Comparison of ENCODE assay signal across 10 cellular contexts in the genomic region with DNA sequence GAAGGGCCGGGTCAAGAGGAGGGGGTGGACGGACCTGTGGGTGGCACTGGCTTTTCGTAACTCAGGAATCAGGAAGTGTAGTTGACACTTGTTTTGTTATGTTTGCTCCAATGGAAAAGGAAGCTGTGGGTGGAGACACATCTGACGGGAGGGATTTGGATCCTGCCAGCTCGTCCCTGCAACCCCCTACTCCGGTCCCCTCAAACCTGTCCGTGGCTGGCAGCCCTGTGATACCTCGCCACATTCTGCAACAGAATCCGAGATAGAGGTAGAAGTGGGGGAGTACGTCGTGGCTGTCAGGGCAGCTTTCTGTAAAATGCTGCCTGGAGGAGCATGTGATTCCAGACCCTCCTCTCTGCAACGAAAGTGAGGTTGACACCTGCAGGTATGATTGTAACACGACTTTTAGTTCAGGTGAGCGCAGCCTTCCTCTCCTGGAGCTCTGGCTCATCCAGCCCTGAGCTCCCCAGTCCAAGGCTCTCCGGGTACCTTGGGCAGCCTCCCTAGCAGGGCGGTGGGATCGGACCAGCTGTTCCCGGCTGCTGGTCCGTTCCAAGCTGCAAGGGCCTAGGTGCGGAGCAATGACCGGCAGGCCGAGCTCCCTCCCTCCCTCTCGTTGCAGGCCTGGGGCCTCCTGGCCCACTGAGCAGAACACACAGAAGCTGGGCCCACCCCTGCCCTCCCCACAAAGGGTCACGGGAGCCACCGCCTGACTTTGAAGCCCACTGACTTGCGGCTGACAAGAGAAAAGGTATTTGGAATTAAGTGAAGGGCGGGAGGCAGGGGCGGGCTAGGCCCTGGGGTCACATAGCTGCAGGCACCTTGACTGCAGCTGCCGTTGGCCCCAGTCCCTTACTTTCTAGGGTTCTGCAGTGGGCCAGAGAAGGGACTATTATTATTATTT.
DNase-seq lines count a peak whose midpoint lies in the region; ATAC-seq and TF ChIP-seq lines count a peak whose summit lies in the region.
"Had no signal": no experiment of that assay in that cellular context is flagged by ENCODE, and none has a peak within 500 bp of the region (broad histone marks: within the 10 kb centered on the region; RNA-seq: fewer than 3 reads in every experiment).

No MANE protein-coding gene starts in this region.

- ATAC-seq in omental fat pad (ENCODE audit: low FRiP score) (no peak), GM18870 (IDR thresholded peaks at IDR 0.05; ENCODE audit: unreplicated experiment) (no peak)

- TF ChIP-seq EP300 in ovary (IDR thresholded peaks at IDR 0.05), result no peak

- H3K36me3 ChIP-seq in Peyer's patch, result no peaks in the 10 kb centered on the region
- H3K36me3 ChIP-seq in ovary, result no peaks in the 10 kb centered on the region

- H3K4me3 ChIP-seq in Peyer's patch (peak overlapping the region in 3 of 4 donors; percentile 1 to 42 (median 39)), ovary (peak overlapping the region; percentile 19)

- H3K27ac ChIP-seq in Peyer's patch, result peak overlapping the region in 1 of 4 donors; percentile 25
- H3K27ac ChIP-seq in ovary, result peak overlapping the region in 1 of 2 donors; percentile 40

- WGBS in ovary, 3 donors, result 19 to 52% (median 38%) methylated on average over 23 to 29 of the region's 29 CpGs

- H3K27me3 ChIP-seq in Peyer's patch, result no peaks in the 10 kb centered on the region
- no peaks in the 10 kb centered on the region for H3K27me3 ChIP-seq in ovary

- H3K9me3 ChIP-seq in Peyer's patch (no peaks in the 10 kb centered on the region), ovary (no peaks in the 10 kb centered on the region)

- peak; percentile 26 for DNase-seq in D341Med (ENCODE audit: low spot score)
- DNase-seq in Peyer's patch, result peak; percentile 14 to 34 (median 28)
- DNase-seq in cardiac septum (ENCODE audit: low spot score), result peak; percentile 74
- DNase-seq in ovary, result peak in 4 of 5 donors; percentile 18 to 54 (median 36)
- no peak for DNase-seq in NCI-H187 treated with DMSO at 0.1 percent for 48 hours (lab: John Stamatoyannopoulos, UW)
- no peak for DNase-seq in amygdala (lab: John Stamatoyannopoulos, UW)
- DNase-seq in omental fat pad (ENCODE audit: low spot score), result no peak
- DNase-seq: amniotic stem cell, NCI-H146 had no signal

- TF ChIP-seq CTCF in Peyer's patch (IDR thresholded peaks at IDR 0.05), result no peak
- TF ChIP-seq CTCF in ovary (IDR thresholded peaks at IDR 0.05), result no peak
- TF ChIP-seq CTCF in omental fat pad (IDR thresholded peaks at IDR 0.05), result no peak

- TF ChIP-seq POLR2A in Peyer's patch (IDR thresholded peaks at IDR 0.05) (no peak), ovary (IDR thresholded peaks at IDR 0.05) (no peak)

- H3K4me1 ChIP-seq in Peyer's patch, result no peaks in the 10 kb centered on the region
- peaks cover 5% of the 10 kb centered on the region for H3K4me1 ChIP-seq in ovary (ENCODE audit: insufficient read depth)

- intact Hi-C loops in cardiac septum (cut with DNase I), result no loop called here
- intact Hi-C loops in ovary (cut with DNase I), result no loop called here

Comparison
In these comparisons a context has a peak if more than half of its experiments do, and no peak if none do; other contexts are left out.
1. DNase-seq: peak in D341Med (single experiment), Peyer's patch (3 of 3), cardiac septum (single experiment) and ovary (4 of 5); none in NCI-H187 treated with DMSO at 0.1 percent for 48 hours (single experiment), amygdala (0 of 56) and omental fat pad (single experiment).